ENCODE assay signal across 8 cellular contexts in the genomic region with DNA sequence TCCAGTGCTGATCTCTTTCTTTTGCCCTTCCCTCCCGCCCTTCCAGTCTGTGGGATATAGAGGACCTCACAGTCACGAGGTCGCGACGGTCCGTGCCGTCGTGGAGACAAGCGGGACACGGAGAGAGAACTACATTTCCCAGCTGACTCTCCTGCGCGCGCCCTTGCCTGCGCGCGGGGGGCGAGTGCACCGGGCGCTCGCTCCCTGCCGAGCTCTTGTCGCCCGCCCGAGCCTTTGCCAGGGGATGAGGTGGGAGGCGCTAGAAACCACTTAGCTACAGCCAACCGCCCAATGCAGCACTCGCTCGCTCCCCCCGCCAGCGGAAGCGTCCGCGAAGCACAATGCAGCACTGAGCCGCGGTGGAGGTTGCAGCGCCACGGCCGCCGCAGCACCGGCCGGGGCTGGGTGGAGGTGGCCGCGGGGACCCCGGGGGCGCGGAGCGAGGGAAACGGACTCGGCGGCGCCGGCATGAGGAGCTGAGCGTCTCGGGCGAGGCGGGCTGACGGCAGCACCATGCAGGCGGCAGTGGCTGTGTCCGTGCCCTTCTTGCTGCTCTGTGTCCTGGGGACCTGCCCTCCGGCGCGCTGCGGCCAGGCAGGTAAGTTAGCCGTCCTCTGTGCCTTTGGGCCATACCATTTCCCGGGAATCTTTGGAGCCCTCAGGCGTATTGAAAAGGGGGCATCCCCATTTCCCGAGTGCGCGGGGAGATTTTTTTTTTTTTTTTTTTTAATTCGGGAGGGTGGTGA.
DNase-seq lines count a peak whose midpoint lies in the region; ATAC-seq and TF ChIP-seq lines count a peak whose summit lies in the region.

A gene with protein sequence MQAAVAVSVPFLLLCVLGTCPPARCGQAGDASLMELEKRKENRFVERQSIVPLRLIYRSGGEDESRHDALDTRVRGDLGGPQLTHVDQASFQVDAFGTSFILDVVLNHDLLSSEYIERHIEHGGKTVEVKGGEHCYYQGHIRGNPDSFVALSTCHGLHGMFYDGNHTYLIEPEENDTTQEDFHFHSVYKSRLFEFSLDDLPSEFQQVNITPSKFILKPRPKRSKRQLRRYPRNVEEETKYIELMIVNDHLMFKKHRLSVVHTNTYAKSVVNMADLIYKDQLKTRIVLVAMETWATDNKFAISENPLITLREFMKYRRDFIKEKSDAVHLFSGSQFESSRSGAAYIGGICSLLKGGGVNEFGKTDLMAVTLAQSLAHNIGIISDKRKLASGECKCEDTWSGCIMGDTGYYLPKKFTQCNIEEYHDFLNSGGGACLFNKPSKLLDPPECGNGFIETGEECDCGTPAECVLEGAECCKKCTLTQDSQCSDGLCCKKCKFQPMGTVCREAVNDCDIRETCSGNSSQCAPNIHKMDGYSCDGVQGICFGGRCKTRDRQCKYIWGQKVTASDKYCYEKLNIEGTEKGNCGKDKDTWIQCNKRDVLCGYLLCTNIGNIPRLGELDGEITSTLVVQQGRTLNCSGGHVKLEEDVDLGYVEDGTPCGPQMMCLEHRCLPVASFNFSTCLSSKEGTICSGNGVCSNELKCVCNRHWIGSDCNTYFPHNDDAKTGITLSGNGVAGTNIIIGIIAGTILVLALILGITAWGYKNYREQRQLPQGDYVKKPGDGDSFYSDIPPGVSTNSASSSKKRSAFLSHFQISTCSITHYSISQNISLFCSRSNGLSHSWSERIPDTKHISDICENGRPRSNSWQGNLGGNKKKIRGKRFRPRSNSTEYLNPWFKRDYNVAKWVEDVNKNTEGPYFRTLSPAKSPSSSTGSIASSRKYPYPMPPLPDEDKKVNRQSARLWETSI (plus strand): TSS at position 299 of the 746 bp plus-strand sequence. CDS start 215 bp downstream, at position 514.

- H3K27ac ChIP-seq in HL-60 (replicated peaks) = no peak within 1 kb of the TSS

- H3K27ac Mint-ChIP-seq in memory B cell = no peak within 1 kb of the TSS

- H3K4me3 ChIP-seq in HL-60 (replicated peaks; ENCODE audit: insufficient read depth, low read length) = peak within 1 kb of the TSS; percentile 62

- H3K36me3 Mint-ChIP-seq in memory B cell = peaks cover 3% of the 10 kb centered on the region

- TF ChIP-seq CTCF in HL-60 (IDR thresholded peaks at IDR 0.05; ENCODE audit: insufficient read depth, low read length) = no peak

- peaks cover 15% of the 10 kb centered on the region for H3K4me1 Mint-ChIP-seq in memory B cell

- H3K4me3 Mint-ChIP-seq in memory B cell = peak within 1 kb of the TSS; percentile 91

- ATAC-seq in GM19463 (IDR thresholded peaks at IDR 0.05; ENCODE audit: unreplicated experiment) = peak; percentile 92
- ATAC-seq in memory B cell (ENCODE audit: low read depth) = peak; percentile 92

- H3K9me3 Mint-ChIP-seq in memory B cell = no peaks in the 10 kb centered on the region

- DNase-seq in CMK (ENCODE audit: low read depth) (peak; percentile 75), HL-60 (ENCODE audit: low read depth in 1 of 2, low spot score in 1 of 2) (peak; percentile 26 to 74), NCI-H82 treated with DMSO at 0.1 percent for 48 hours (lab: John Stamatoyannopoulos, UW; ENCODE audit: unreplicated experiment) (peak; percentile 85), memory B cell (ENCODE audit: low spot score in 2 of 2) (peak; percentile 62)
- peak; percentile 51 to 75 for DNase-seq in activated CD8-positive, alpha-beta memory T cell treated with anti-CD3 and anti-CD28 coated beads for 1 hour (ENCODE audit: extremely low read depth in 1 of 2, low read depth in 1 of 2)
- peak; percentile 64 for DNase-seq in effector CD8-positive, alpha-beta T cell (lab: John Stamatoyannopoulos, UW)
- DNase-seq in stimulated activated CD8-positive, alpha-beta memory T cell treated with anti-CD3 and anti-CD28 coated beads, Interleukin-12 subunit alpha, Interleukin-12 subunit beta, amount 100 ng/mL, for 24 hours (ENCODE audit: extremely low read depth) = peak; percentile 64

- peaks cover 13% of the 10 kb centered on the region for H3K27me3 ChIP-seq in HL-60 (ENCODE audit: insufficient read depth, poor library complexity, severe bottlenecking)

- H3K27me3 Mint-ChIP-seq in memory B cell = no peaks in the 10 kb centered on the region
